ENCODE assay signal across 9 cellular contexts in genomic region chr10:14751576-14752330, GRCh38.
DNase-seq lines count a peak whose midpoint lies in the region; ATAC-seq lines count a peak whose summit lies in the region.
"Had no signal": no experiment of that assay in that cellular context is flagged by ENCODE, and none has a peak within 500 bp of the region (broad histone marks: within the 10 kb centered on the region; RNA-seq: fewer than 3 reads in every experiment).

No MANE protein-coding gene starts in this region.

- no peaks in the 10 kb centered on the region for H3K27me3 Mint-ChIP-seq in stimulated activated naive CD8-positive, alpha-beta T cell treated with anti-CD3 and anti-CD28 coated beads, Interleukin-15, amount 100 ng/mL, for 72 hours
- H3K27me3 Mint-ChIP-seq: central memory CD8-positive, alpha-beta T cell had no signal

- H3K27ac Mint-ChIP-seq in stimulated activated naive CD8-positive, alpha-beta T cell treated with anti-CD3 and anti-CD28 coated beads, Interleukin-15, amount 100 ng/mL, for 72 hours: no peak overlapping the region

- H3K4me1 Mint-ChIP-seq in stimulated activated naive CD8-positive, alpha-beta T cell treated with anti-CD3 and anti-CD28 coated beads, Interleukin-15, amount 100 ng/mL, for 72 hours: no peaks in the 10 kb centered on the region
- H3K4me1 Mint-ChIP-seq: central memory CD8-positive, alpha-beta T cell had no signal

- no peaks in the 10 kb centered on the region for H3K4me1 ChIP-seq in rectal smooth muscle tissue (ENCODE audit: control insufficient read depth, insufficient read depth, low read length)

- peaks cover 0 to 11% of the 10 kb centered on the region in 2 donors for H3K9me3 Mint-ChIP-seq in stimulated activated naive CD8-positive, alpha-beta T cell treated with anti-CD3 and anti-CD28 coated beads, Interleukin-15, amount 100 ng/mL, for 72 hours
- H3K9me3 Mint-ChIP-seq: central memory CD8-positive, alpha-beta T cell had no signal

- H3K27ac ChIP-seq in rectal smooth muscle tissue (ENCODE audit: low read depth, low read length): peak overlapping the region; percentile 51

- no peak overlapping the region for H3K9ac ChIP-seq in rectal smooth muscle tissue (ENCODE audit: low read length)

- H3K27me3 ChIP-seq in rectal smooth muscle tissue (ENCODE audit: control insufficient read depth, insufficient read depth, low read length): no peaks in the 10 kb centered on the region

- no peak overlapping the region for H3K4me3 ChIP-seq in rectal smooth muscle tissue (ENCODE audit: low read length)

- DNase-seq in NCI-H2171 treated with DMSO at 0.1 percent for 48 hours (lab: John Stamatoyannopoulos, UW) (peak; percentile 85), germinal center (ENCODE audit: low spot score) (peak; percentile 70), DMS114 treated with DMSO at 0.1 percent for 48 hours (lab: John Stamatoyannopoulos, UW; ENCODE audit: unreplicated experiment) (no peak), OCI-M1 (lab: John Stamatoyannopoulos, UW) (no peak)
- no peak for DNase-seq in stimulated activated naive CD8-positive, alpha-beta T cell treated with anti-CD3 and anti-CD28 coated beads, Interleukin-15, amount 100 ng/mL, for 72 hours

- H3K4me3 Mint-ChIP-seq in stimulated activated naive CD8-positive, alpha-beta T cell treated with anti-CD3 and anti-CD28 coated beads, Interleukin-15, amount 100 ng/mL, for 72 hours: no peak overlapping the region
- H3K4me3 Mint-ChIP-seq: central memory CD8-positive, alpha-beta T cell had no signal

- no peaks in the 10 kb centered on the region for H3K36me3 ChIP-seq in rectal smooth muscle tissue (ENCODE audit: control insufficient read depth, insufficient read depth, low read length)

- ATAC-seq in GM18511 (IDR thresholded peaks at IDR 0.05; ENCODE audit: unreplicated experiment) (peak; percentile 84), HG02885 (IDR thresholded peaks at IDR 0.05; ENCODE audit: poor library complexity, unreplicated experiment) (no peak)
- ATAC-seq in stimulated activated naive CD8-positive, alpha-beta T cell treated with anti-CD3 and anti-CD28 coated beads, Interleukin-15, amount 100 ng/mL, for 72 hours: no peak

Comparison
In these comparisons a context has a peak if more than half of its experiments do, and no peak if none do; other contexts are left out.
1. DNase-seq: peak in NCI-H2171 treated with DMSO at 0.1 percent for 48 hours (single experiment) and germinal center (single experiment); none in stimulated activated naive CD8-positive, alpha-beta T cell treated with anti-CD3 and anti-CD28 coated beads, Interleukin-15, amount 100 ng/mL, for 72 hours (0 of 2), DMS114 treated with DMSO at 0.1 percent for 48 hours (single experiment) and OCI-M1 (single experiment).